In the genomic region with DNA sequence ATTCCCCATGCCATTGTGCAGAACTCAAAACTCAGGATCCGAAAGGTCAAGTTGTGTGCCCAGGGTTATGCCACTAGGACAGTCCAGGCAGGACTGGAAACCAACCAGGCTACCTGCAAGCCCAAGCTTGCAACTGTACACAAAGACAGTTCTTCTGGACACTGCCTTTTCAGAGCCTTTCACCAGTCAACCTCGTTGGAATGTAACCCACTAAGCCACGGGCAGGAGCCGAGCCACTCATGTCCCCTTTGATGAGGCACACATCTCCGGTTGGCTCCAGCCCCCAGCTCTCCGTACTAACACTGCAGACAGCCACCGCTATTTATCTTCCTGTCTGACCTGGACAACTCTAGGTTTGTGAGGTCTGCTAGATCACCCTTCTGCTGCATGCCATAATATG, we compare ENCODE assay signal across 19 cellular contexts.
DNase-seq lines count a peak whose midpoint lies in the region; ATAC-seq, FAIRE-seq and TF ChIP-seq lines count a peak whose summit lies in the region.
"Had no signal": no experiment of that assay in that cellular context is flagged by ENCODE, and none has a peak within 500 bp of the region (broad histone marks: within the 10 kb centered on the region; RNA-seq: fewer than 3 reads in every experiment).

No MANE protein-coding gene starts in this region.

- H3K36me3 ChIP-seq in cardiac muscle cell (peaks cover 10% of the 10 kb centered on the region), bronchial epithelial cell (ENCODE audit: control insufficient read depth, insufficient read depth, low read length) (no peaks in the 10 kb centered on the region), smooth muscle cell (ENCODE audit: low read depth) (no peaks in the 10 kb centered on the region), adrenal gland (replicated peaks in 1 of 2) (no peaks in the 10 kb centered on the region)
- H3K36me3 ChIP-seq: BLaER1 had no signal

- DNase-seq in cardiac muscle cell (ENCODE audit: low read depth in 1 of 2, low spot score in 1 of 2) (peak in 1 of 2 donors; percentile 59), Right ventricle myocardium inferior (ENCODE audit: missing footprints) (no peak), bronchial epithelial cell (ENCODE audit: low read depth) (peak; percentile 21), smooth muscle cell (lab: John Stamatoyannopoulos, UW; ENCODE audit: unreplicated experiment) (no peak), adrenal gland (no peak), sciatic nerve (ENCODE audit: low spot score) (no peak)
- DNase-seq: 8988T; Calu3; CD4-positive, alpha-beta memory T cell; DMS79 treated with DMSO at 0.1 percent for 48 hours; GF-D8; GM23248; HCEC 1CT; HFFc6 had no signal

- peaks cover 58% of the 10 kb centered on the region for H3F3A ChIP-seq in smooth muscle cell (ENCODE audit: low read depth)

- 34% methylated on average over 7 of the region's 7 CpGs for WGBS in smooth muscle cell (ENCODE audit: low lambda C conversion rate)
- WGBS in adrenal gland, 4 donors: 60 to 81% (median 64%) methylated on average over 7 of the region's 7 CpGs

- ATAC-seq in Right ventricle myocardium inferior (no peak), HG03097 (IDR thresholded peaks at IDR 0.05; ENCODE audit: low FRiP score, unreplicated experiment) (no peak), sciatic nerve (no peak), HG03521 (IDR thresholded peaks at IDR 0.05; ENCODE audit: unreplicated experiment) (no peak)

- H3K9me3 ChIP-seq in cardiac muscle cell (ENCODE audit: low read depth): no peaks in the 10 kb centered on the region
- no peaks in the 10 kb centered on the region for H3K9me3 ChIP-seq in smooth muscle cell (replicated peaks; ENCODE audit: low read depth)
- H3K9me3 ChIP-seq in adrenal gland (replicated peaks in 1 of 3): no peaks in the 10 kb centered on the region

- H3K27me3 ChIP-seq in cardiac muscle cell (no peaks in the 10 kb centered on the region), bronchial epithelial cell (ENCODE audit: control insufficient read depth, insufficient read depth, low read length) (no peaks in the 10 kb centered on the region), smooth muscle cell (ENCODE audit: low read depth) (no peaks in the 10 kb centered on the region), adrenal gland (no peaks in the 10 kb centered on the region)
- H3K27me3 ChIP-seq: BLaER1 had no signal

- H4K20me1 ChIP-seq in smooth muscle cell (ENCODE audit: low read depth): no peaks in the 10 kb centered on the region
- H4K20me1 ChIP-seq: BLaER1 had no signal

- FAIRE-seq in bronchial epithelial cell (lab: Jason Lieb, UNC): peak; percentile 89
- FAIRE-seq: GM19239, H54 had no signal

- no peak for TF ChIP-seq CTCF in cardiac muscle cell (IDR thresholded peaks at IDR 0.05; ENCODE audit: low read depth, low read length)
- TF ChIP-seq CTCF in bronchial epithelial cell (IDR thresholded peaks at IDR 0.05; ENCODE audit: insufficient read depth, low read length, severe bottlenecking): no peak
- no peak for TF ChIP-seq CTCF in smooth muscle cell (IDR thresholded peaks at IDR 0.05; ENCODE audit: borderline replicate concordance, insufficient read depth, poor library complexity, severe bottlenecking)
- no peak for TF ChIP-seq CTCF in adrenal gland (IDR thresholded peaks at IDR 0.05)

- intact Hi-C loops in Right ventricle myocardium inferior (cut with DNase I) (no loop called here), adrenal gland (cut with DNase I) (no loop called here), sciatic nerve (cut with DNase I) (loop anchor here (10.0 kb wide), 1 partner anchor 61 kb away; a partner anchor contains a TSS)

- H2AFZ ChIP-seq in smooth muscle cell (ENCODE audit: low read depth): no peak overlapping the region
- H2AFZ ChIP-seq: GM23248 had no signal

- peaks cover 23% of the 10 kb centered on the region for H3K4me1 ChIP-seq in cardiac muscle cell (ENCODE audit: low read depth)
- peaks cover 8% of the 10 kb centered on the region for H3K4me1 ChIP-seq in smooth muscle cell (ENCODE audit: low read depth)
- H3K4me1 ChIP-seq in adrenal gland (replicated peaks in 1 of 2): no peaks in the 10 kb centered on the region

- no peaks in the 10 kb centered on the region for H3K79me2 ChIP-seq in smooth muscle cell (ENCODE audit: low read depth)

- no peak overlapping the region for H3K4me2 ChIP-seq in smooth muscle cell
- H3K4me2 ChIP-seq: BLaER1 had no signal

- no peak overlapping the region for H3K4me3 ChIP-seq in cardiac muscle cell
- H3K4me3 ChIP-seq in bronchial epithelial cell (ENCODE audit: low read depth, low read length): no peak overlapping the region
- no peak overlapping the region for H3K4me3 ChIP-seq in smooth muscle cell
- no peak overlapping the region for H3K4me3 ChIP-seq in adrenal gland
- H3K4me3 ChIP-seq: BLaER1, GM23248 had no signal

- no peak for TF ChIP-seq POLR2A in adrenal gland (IDR thresholded peaks at IDR 0.05)

- H3K9ac ChIP-seq in smooth muscle cell (ENCODE audit: low read depth): no peak overlapping the region
- H3K9ac ChIP-seq: BLaER1, GM23248 had no signal

- peak overlapping the region; percentile 68 for H3K27ac ChIP-seq in cardiac muscle cell
- H3K27ac ChIP-seq in smooth muscle cell (ENCODE audit: low read depth): peak overlapping the region; percentile 92
- H3K27ac ChIP-seq in adrenal gland: no peak overlapping the region
- H3K27ac ChIP-seq: BLaER1, GM23248 had no signal

Comparison
In these comparisons a context has a peak if more than half of its experiments do, and no peak if none do; other contexts are left out.
1. H3K27ac ChIP-seq: peak in cardiac muscle cell (single experiment) and smooth muscle cell (single experiment); none in adrenal gland (0 of 5).